23 cellular contexts compared by ENCODE assay signal in the genomic region with DNA sequence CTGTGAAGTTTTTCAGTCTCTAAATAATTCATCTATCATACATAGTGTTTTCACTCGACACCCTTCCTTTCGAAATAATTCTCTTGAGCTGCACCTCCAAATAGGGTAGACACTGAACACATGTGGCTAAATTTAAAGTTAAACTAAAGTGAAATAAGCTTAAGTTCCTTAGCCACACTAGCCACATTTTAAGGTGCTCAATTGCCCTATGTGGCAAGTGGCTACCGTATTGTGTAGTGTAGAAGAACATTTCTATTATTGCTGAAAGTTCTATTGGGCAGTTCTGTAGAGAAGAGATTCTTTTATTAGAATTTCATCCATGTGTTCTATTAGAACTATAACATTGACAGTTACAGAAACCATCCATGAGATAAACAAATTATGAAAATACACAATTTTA.
A peak's percentile ranks its signal among the peaks of the same experiment; 100 is the strongest.
DNase-seq lines count a peak whose midpoint lies in the region; ATAC-seq and FAIRE-seq lines count a peak whose summit lies in the region.
"Had no signal": no experiment of that assay in that cellular context is flagged by ENCODE, and none has a peak within 500 bp of the region (broad histone marks: within the 10 kb centered on the region; RNA-seq: fewer than 3 reads in every experiment).

No MANE protein-coding gene starts in this region.

- ATAC-seq in GM19455 (IDR thresholded peaks at IDR 0.05; ENCODE audit: unreplicated experiment), result no peak
- no peak for ATAC-seq in GM21786 (IDR thresholded peaks at IDR 0.05; ENCODE audit: unreplicated experiment)
- ATAC-seq: A549, GM12878, HCT116 had no signal

- peak; percentile 46 for DNase-seq in MV-4-11 (lab: John Stamatoyannopoulos, UW)
- DNase-seq in OCI-M1 (lab: John Stamatoyannopoulos, UW), result peak; percentile 30
- no peak for DNase-seq in NCI-H1930 (lab: John Stamatoyannopoulos, UW)
- DNase-seq: 8988T; ACHN; AML-193; BE2C; CD4-positive, alpha-beta T cell; CD8-positive, alpha-beta memory T cell; DMS 273 treated with DMSO at 0.1 percent for 48 hours; DMS79; EL; GDM1; GM23248; H9 had no signal

- FAIRE-seq in TTC549 (lab: Jason Lieb, UNC), result peak; percentile 26
- FAIRE-seq: A549, D721Med, GM12878, GM19239 had no signal

Comparison
In these comparisons a context has a peak if more than half of its experiments do, and no peak if none do; other contexts are left out.
1. DNase-seq: peak in MV-4-11 (single experiment) and OCI-M1 (single experiment); none in NCI-H1930 (0 of 2).